21 cellular contexts compared by ENCODE assay signal in the genomic region with DNA sequence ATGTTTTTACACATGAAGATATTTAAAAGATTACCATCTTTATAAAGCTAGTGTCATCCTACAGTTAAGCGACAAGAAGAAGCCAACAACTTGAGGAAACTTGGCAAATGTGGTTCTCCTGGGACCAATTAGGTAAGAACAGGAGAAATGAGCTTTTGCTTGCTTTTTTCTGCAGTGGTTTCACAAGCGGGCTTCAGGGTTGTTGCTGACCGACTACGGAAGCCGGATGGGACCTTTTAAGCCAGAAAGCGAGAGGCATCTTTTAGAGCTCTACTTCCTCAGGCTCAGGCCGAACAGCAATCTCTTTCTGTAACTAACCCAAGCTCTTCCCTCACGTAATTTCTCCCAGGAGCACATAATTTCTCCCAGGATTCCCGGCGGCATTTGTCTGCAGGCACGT.
"Had no signal": no experiment of that assay in that cellular context is flagged by ENCODE, and none has a peak within 500 bp of the region (broad histone marks: within the 10 kb centered on the region; RNA-seq: fewer than 3 reads in every experiment).

No MANE protein-coding gene starts in this region.

- H3K4me1 ChIP-seq: esophagus squamous epithelium, foreskin keratinocyte, heart left ventricle, sigmoid colon, stomach, thyroid gland, upper lobe of right lung, vagina had no signal

- FAIRE-seq: colon had no signal

- H3K9me3 ChIP-seq: thyroid gland, upper lobe of right lung, vagina had no signal

- H3K36me3 ChIP-seq: esophagus squamous epithelium, heart left ventricle, sigmoid colon, stomach, thyroid gland, upper lobe of right lung, vagina had no signal

- H3K27ac ChIP-seq: epithelial cell of prostate, esophagus squamous epithelium, foreskin keratinocyte, heart left ventricle, sigmoid colon, skin epidermis, stomach, thyroid gland, upper lobe of right lung, vagina had no signal

- DNase-seq: effector memory CD8-positive, alpha-beta T cell; esophagus squamous epithelium; foreskin keratinocyte; heart left ventricle; hippocampal formation; left colon; left ventricle myocardium superior; naive thymus-derived CD4-positive, alpha-beta T cell; nephron progenitor cell; posterior cingulate gyrus; sigmoid colon; stimulated activated naive CD4-positive, alpha-beta T cell; stomach; substantia nigra; thyroid gland; upper lobe of right lung had no signal

- H3K27ac Mint-ChIP-seq: dendritic cell treated with granulocyte-macrophage colony-stimulating factor and Interleukin-4, amounts not matched to agents 40 ng/mL and 50 ng/mL, for 4 days; effector memory CD8-positive, alpha-beta T cell; naive thymus-derived CD4-positive, alpha-beta T cell; nephron progenitor cell had no signal

- H3K4me3 Mint-ChIP-seq: dendritic cell treated with granulocyte-macrophage colony-stimulating factor and Interleukin-4, amounts not matched to agents 40 ng/mL and 50 ng/mL, for 4 days; effector memory CD8-positive, alpha-beta T cell; naive thymus-derived CD4-positive, alpha-beta T cell; nephron progenitor cell had no signal

- H3K27me3 Mint-ChIP-seq: dendritic cell treated with granulocyte-macrophage colony-stimulating factor and Interleukin-4, amounts not matched to agents 40 ng/mL and 50 ng/mL, for 4 days; effector memory CD8-positive, alpha-beta T cell; naive thymus-derived CD4-positive, alpha-beta T cell had no signal

- H3K4me1 Mint-ChIP-seq: naive thymus-derived CD4-positive, alpha-beta T cell; nephron progenitor cell had no signal

- ATAC-seq: effector memory CD8-positive, alpha-beta T cell; foreskin keratinocyte; heart left ventricle; left colon; left ventricle myocardium superior; naive thymus-derived CD4-positive, alpha-beta T cell; upper lobe of right lung had no signal

- H3K4me3 ChIP-seq: esophagus squamous epithelium, heart left ventricle, sigmoid colon, skin epidermis, stomach, thyroid gland, upper lobe of right lung, vagina had no signal

- H3K36me3 Mint-ChIP-seq: naive thymus-derived CD4-positive, alpha-beta T cell had no signal

- H3K27me3 ChIP-seq: esophagus squamous epithelium, foreskin keratinocyte, heart left ventricle, sigmoid colon, stomach, thyroid gland, upper lobe of right lung, vagina had no signal
